8 cellular contexts compared by ENCODE assay signal in the genomic region with DNA sequence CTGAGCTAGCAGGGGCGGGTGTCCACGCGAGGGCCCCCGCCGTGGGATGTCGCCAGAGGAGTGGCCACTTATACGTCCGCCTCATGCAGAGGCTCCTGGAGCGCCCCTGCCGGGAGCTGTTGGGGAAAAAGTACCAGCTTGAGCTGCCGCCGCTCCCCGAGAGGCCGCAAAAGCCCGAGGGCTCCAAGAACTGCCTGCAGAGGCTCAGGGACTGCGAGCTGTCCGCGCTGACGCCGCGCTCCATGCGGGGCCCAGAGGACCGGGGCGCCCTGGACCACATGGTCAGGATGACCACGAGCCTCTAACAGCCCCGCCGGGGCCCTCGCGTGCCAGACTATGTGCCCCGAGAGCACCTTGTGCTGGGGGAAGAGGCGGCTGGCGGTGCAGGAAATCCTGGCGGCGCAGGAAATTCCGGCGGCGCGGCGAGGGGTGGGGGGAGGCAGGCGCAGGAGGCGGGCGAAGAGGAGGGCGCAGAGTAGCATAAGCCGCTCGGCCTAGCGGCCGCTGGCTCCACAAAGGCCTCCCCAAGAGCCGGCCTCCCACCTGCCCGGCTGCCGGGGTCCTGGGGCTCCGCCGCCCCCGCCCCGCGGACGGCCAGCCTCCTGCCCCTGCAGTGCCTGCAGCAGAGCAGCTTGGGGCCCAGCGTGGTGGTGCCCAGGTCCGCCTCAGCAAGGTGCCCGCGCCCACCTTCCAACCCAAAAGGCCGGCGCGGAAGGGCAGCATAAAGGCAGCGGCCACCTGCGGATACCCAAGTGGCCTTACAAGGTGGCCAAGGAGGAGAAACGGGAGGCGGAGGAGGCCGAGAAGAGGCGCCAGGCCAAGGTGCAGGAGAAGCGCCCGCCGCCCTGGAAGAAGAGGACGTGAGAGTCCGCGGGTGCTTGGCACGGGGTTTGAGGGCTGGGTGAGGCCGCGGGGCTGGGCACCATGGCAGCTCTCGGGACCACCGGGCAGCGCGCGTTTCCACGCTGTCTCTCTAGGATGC. TPM values are rescaled to one million over a fixed set of nuclear protein-coding genes. Genes with fewer than 3 reads are reported as not detected.
DNase-seq lines count a peak whose midpoint lies in the region; ATAC-seq and TF ChIP-seq lines count a peak whose summit lies in the region.

No MANE protein-coding gene starts in this region.

- intact Hi-C loops in cardiac septum (cut with DNase I): no loop called here

- peak overlapping the region; percentile 91 for H3K4me2 ChIP-seq in skeletal muscle satellite cell (ENCODE audit: low read length)

- H3K36me3 Mint-ChIP-seq in activated naive CD8-positive, alpha-beta T cell: peaks cover 24% of the 10 kb centered on the region

- H3K9ac ChIP-seq in skeletal muscle satellite cell (ENCODE audit: low read depth, low read length): peak overlapping the region; percentile 87

- H3K27ac Mint-ChIP-seq in activated naive CD8-positive, alpha-beta T cell: peak overlapping the region; percentile 79

- peak overlapping the region; percentile 88 for H3K4me3 Mint-ChIP-seq in activated naive CD8-positive, alpha-beta T cell

- H3K4me3 ChIP-seq in skeletal muscle satellite cell (ENCODE audit: low read length): peak overlapping the region; percentile 86

- H3K4me1 ChIP-seq in skeletal muscle satellite cell (ENCODE audit: control insufficient read depth, insufficient read depth, low read length): peaks cover 25% of the 10 kb centered on the region

- H3K9me3 Mint-ChIP-seq in activated naive CD8-positive, alpha-beta T cell (ENCODE audit: low read depth): no peaks in the 10 kb centered on the region

- ATAC-seq in HG03139 (IDR thresholded peaks at IDR 0.05; ENCODE audit: unreplicated experiment): peak; percentile 71

- DNase-seq in 8988T (peak; percentile 46), RPMI8226 (peak; percentile 85), cardiac septum (ENCODE audit: low spot score) (peak; percentile 84), mesenteric fat pad (ENCODE audit: low spot score) (no peak)

- no peaks in the 10 kb centered on the region for H3K27me3 Mint-ChIP-seq in activated naive CD8-positive, alpha-beta T cell

- H3K4me1 Mint-ChIP-seq in activated naive CD8-positive, alpha-beta T cell (ENCODE audit: low read depth): peaks cover 14% of the 10 kb centered on the region

- TF ChIP-seq POLR2A in GM18526 (IDR thresholded peaks at IDR 0.05; ENCODE audit: extremely low read depth, insufficient read length): peak; percentile 49

- H3K9me3 ChIP-seq in skeletal muscle satellite cell (replicated peaks; ENCODE audit: low read length): no peaks in the 10 kb centered on the region

- H3K27me3 ChIP-seq in skeletal muscle satellite cell (ENCODE audit: control insufficient read depth, insufficient read depth, low read length): no peaks in the 10 kb centered on the region

- peaks cover 27% of the 10 kb centered on the region for H3K36me3 ChIP-seq in skeletal muscle satellite cell (ENCODE audit: insufficient read depth, low read length)

RNA-seq across cellular contexts. Expression of a gene that starts 42.1 kb away (rescaled TPM):
- total RNA-seq in cardiac septum: not detected
- total RNA-seq in skeletal muscle satellite cell (2012; rRNA removed): not detected in 2 replicates
- not detected for total RNA-seq in mesenteric fat pad
